ENCODE assay signal across 18 cellular contexts in genomic region chr19:5313307-5313706, GRCh38. TPM values are rescaled to one million over a fixed set of nuclear protein-coding genes. Genes with fewer than 3 reads are reported as not detected.
DNase-seq lines count a peak whose midpoint lies in the region; ATAC-seq, FAIRE-seq and TF ChIP-seq lines count a peak whose summit lies in the region.
"Had no signal": no experiment of that assay in that cellular context is flagged by ENCODE, and none has a peak within 500 bp of the region (broad histone marks: within the 10 kb centered on the region; RNA-seq: fewer than 3 reads in every experiment).

No MANE protein-coding gene starts in this region.

- H3K27ac Mint-ChIP-seq in activated B cell treated with CpG ODN at 0.5 μM for 24 hours = no peak overlapping the region
- H3K27ac Mint-ChIP-seq: activated T-helper 2 cell treated with anti-CD3 and anti-CD28 coated beads, Interferon-gamma antibody, Interleukin-2, Interleukin-4, amounts not matched to agents 10 μg/mL and 5 μg/mL and 100 μg/mL, durations not matched to agents 14 hours and 24 hours and 36 hours; CD4-positive, alpha-beta memory T cell; dendritic cell treated with granulocyte-macrophage colony-stimulating factor and Interleukin-4, amounts not matched to agents 40 ng/mL and 50 ng/mL, for 4 days; natural killer cell treated with Interleukin-12 subunit alpha and Interleukin-12 subunit beta and Interleukin-15 and Interleukin-18, amount 100 ng/mL, for 72 hours had no signal

- intact Hi-C loops in activated B cell treated with CpG ODN at 0.5 μM for 24 hours (cut with micrococcal nuclease) = loop anchor here (1.0 kb wide), 1 partner anchor 20 kb away; no protein-coding TSS in a partner anchor
- intact Hi-C loops in pancreas (cut with DNase I) = no loop called here

- peaks cover 6% of the 10 kb centered on the region for H3K4me1 Mint-ChIP-seq in activated B cell treated with CpG ODN at 0.5 μM for 24 hours
- H3K4me1 Mint-ChIP-seq: CD4-positive, alpha-beta memory T cell had no signal

- H3K4me1 ChIP-seq in pancreas (no peaks in the 10 kb centered on the region), HAP-1 (peaks cover 7% of the 10 kb centered on the region)
- H3K4me1 ChIP-seq: upper lobe of right lung had no signal

- H3K9me3 ChIP-seq in pancreas (no peaks in the 10 kb centered on the region), HAP-1 (no peaks in the 10 kb centered on the region)
- H3K9me3 ChIP-seq: upper lobe of right lung had no signal

- H3K36me3 Mint-ChIP-seq in activated B cell treated with CpG ODN at 0.5 μM for 24 hours (ENCODE audit: low read depth) = no peaks in the 10 kb centered on the region
- H3K36me3 Mint-ChIP-seq: natural killer cell treated with Interleukin-12 subunit alpha and Interleukin-12 subunit beta and Interleukin-15 and Interleukin-18, amount 100 ng/mL, for 72 hours had no signal

- H3K4me3 ChIP-seq in pancreas = no peak overlapping the region
- no peak overlapping the region for H3K4me3 ChIP-seq in HAP-1
- H3K4me3 ChIP-seq: GM23248, SJCRH30, upper lobe of right lung had no signal

- H3K4me3 Mint-ChIP-seq in activated B cell treated with CpG ODN at 0.5 μM for 24 hours = no peak overlapping the region
- H3K4me3 Mint-ChIP-seq: CD4-positive, alpha-beta memory T cell; dendritic cell treated with granulocyte-macrophage colony-stimulating factor and Interleukin-4, amounts not matched to agents 40 ng/mL and 50 ng/mL, for 4 days; natural killer cell treated with Interleukin-12 subunit alpha and Interleukin-12 subunit beta and Interleukin-15 and Interleukin-18, amount 100 ng/mL, for 72 hours had no signal

- TF ChIP-seq CTCF in activated B cell treated with CpG ODN at 0.5 μM for 24 hours (IDR thresholded peaks at IDR 0.05) (no peak), pancreas (IDR thresholded peaks at IDR 0.05) (no peak)

- H3K27me3 Mint-ChIP-seq in activated B cell treated with CpG ODN at 0.5 μM for 24 hours = no peaks in the 10 kb centered on the region

- POLR2A ChIA-PET in activated B cell treated with CpG ODN at 0.5 μM for 24 hours (lab: Charles Lee) = no interaction called here

- CTCF ChIA-PET in activated B cell treated with CpG ODN at 0.5 μM for 24 hours (lab: Charles Lee) = no interaction called here

- no peaks in the 10 kb centered on the region for H3K9me3 Mint-ChIP-seq in activated B cell treated with CpG ODN at 0.5 μM for 24 hours
- H3K9me3 Mint-ChIP-seq: activated T-helper 2 cell treated with anti-CD3 and anti-CD28 coated beads, Interferon-gamma antibody, Interleukin-2, Interleukin-4, amounts not matched to agents 10 μg/mL and 5 μg/mL and 100 μg/mL, durations not matched to agents 14 hours and 24 hours and 36 hours; dendritic cell treated with granulocyte-macrophage colony-stimulating factor and Interleukin-4, amounts not matched to agents 40 ng/mL and 50 ng/mL, for 4 days; natural killer cell treated with Interleukin-12 subunit alpha and Interleukin-12 subunit beta and Interleukin-15 and Interleukin-18, amount 100 ng/mL, for 72 hours had no signal

- H3K36me3 ChIP-seq in pancreas (no peaks in the 10 kb centered on the region), HAP-1 (replicated peaks) (no peaks in the 10 kb centered on the region)
- H3K36me3 ChIP-seq: upper lobe of right lung had no signal

- ATAC-seq in activated B cell treated with CpG ODN at 0.5 μM for 24 hours (ENCODE audit: low read depth) (peak; percentile 89), pancreas (peak in 3 of 4 donors; percentile 11 to 24 (median 13)), GM18858 (IDR thresholded peaks at IDR 0.05; ENCODE audit: unreplicated experiment) (no peak)
- ATAC-seq: natural killer cell treated with Interleukin-12 subunit alpha and Interleukin-12 subunit beta and Interleukin-15 and Interleukin-18, amount 100 ng/mL, for 72 hours; upper lobe of right lung had no signal

- 5% methylated on average over 17 of the region's 17 CpGs for WGBS in pancreas, 2 donors

- H3K27me3 ChIP-seq in pancreas = no peaks in the 10 kb centered on the region
- no peaks in the 10 kb centered on the region for H3K27me3 ChIP-seq in HAP-1 (ENCODE audit: low read depth)
- H3K27me3 ChIP-seq: upper lobe of right lung had no signal

- no peak for FAIRE-seq in pancreas (lab: Jason Lieb, UNC)

- DNase-seq in NCI-H2081 (lab: John Stamatoyannopoulos, UW) = peak; percentile 46 to 83
- no peak for DNase-seq in NCI-H2081 treated with DMSO at 0.1 percent for 48 hours (lab: John Stamatoyannopoulos, UW)
- peak; percentile 69 for DNase-seq in NCI-H1105 treated with DMSO at 0.1 percent for 48 hours (lab: John Stamatoyannopoulos, UW)
- peak; percentile 48 for DNase-seq in activated B cell treated with CpG ODN at 0.5 μM for 24 hours
- peak in 3 of 6 donors; percentile 53 to 82 (median 75) for DNase-seq in pancreas
- no peak for DNase-seq in AG20443 (ENCODE audit: low spot score)
- DNase-seq in HAP-1 (ENCODE audit: low spot score in 2 of 2) = no peak
- DNase-seq: aorta; CD4-positive, alpha-beta memory T cell; KBM-7; NCI-H187 treated with DMSO at 0.1 percent for 48 hours; SJCRH30; upper lobe of right lung had no signal

- in situ Hi-C loops in HAP-1 (cut with MboI; ENCODE audit: low sequenced_read_pairs) = no loop called here

- H3K27ac ChIP-seq in pancreas = no peak overlapping the region
- H3K27ac ChIP-seq: GM23248, SJCRH30, upper lobe of right lung had no signal

RNA-seq across cellular contexts. Expression of gene PTPRS, which starts 27.3 kb away (rescaled TPM):
- total RNA-seq in activated B cell treated with CpG ODN at 0.5 μM for 24 hours = 2.5 and 3.4 TPM in 2 replicates
- 10 to 100 TPM; 62.8 to 91.2 (median 73.9) TPM for total RNA-seq in pancreas
- 10 to 100 TPM; 14.8 to 24.8 TPM for polyA plus RNA-seq in pancreas

Comparison
In these comparisons a context has a peak if more than half of its experiments do, and no peak if none do; other contexts are left out.
1. DNase-seq: peak in NCI-H2081 (2 of 2), NCI-H1105 treated with DMSO at 0.1 percent for 48 hours (single experiment) and activated B cell treated with CpG ODN at 0.5 μM for 24 hours (single experiment); none in NCI-H2081 treated with DMSO at 0.1 percent for 48 hours (single experiment), AG20443 (single experiment) and HAP-1 (0 of 2).
2. RNA of gene PTPRS, which starts 27.3 kb away (total RNA-seq): 62.8 to 91.2 TPM in pancreas; 2.5 to 3.4 TPM in activated B cell treated with CpG ODN at 0.5 μM for 24 hours; every median in the first group is over 10 times any median in the second.